ENCODE assay signal across 8 cellular contexts in the genomic region with DNA sequence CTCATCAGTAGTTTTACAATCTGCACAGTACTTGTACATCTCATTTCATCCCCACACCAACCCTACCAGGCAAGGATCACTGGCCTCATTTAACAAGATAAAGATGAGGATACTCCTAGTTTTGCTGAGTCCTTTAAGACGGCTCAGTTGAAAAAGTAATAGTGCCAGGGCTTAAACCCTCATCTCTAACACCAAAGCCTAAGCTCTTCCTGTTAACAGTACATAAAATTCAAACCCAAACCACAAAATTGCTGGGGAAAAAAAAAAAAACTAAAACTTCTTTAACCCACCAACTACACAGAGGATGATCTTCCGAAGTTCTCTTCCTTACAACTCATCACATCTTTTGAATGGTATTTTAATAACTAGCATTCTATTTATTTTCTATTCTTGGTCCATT. TPM values are rescaled to one million over a fixed set of nuclear protein-coding genes. Genes with fewer than 3 reads are reported as not detected.
A peak's percentile ranks its signal among the peaks of the same experiment; 100 is the strongest.
DNase-seq lines count a peak whose midpoint lies in the region; ATAC-seq, FAIRE-seq and TF ChIP-seq lines count a peak whose summit lies in the region.

No MANE protein-coding gene starts in this region.

- H4K20me1 ChIP-seq in GM12878 (ENCODE audit: control insufficient read depth, insufficient read depth), result 0 out of 2 replicates have a peak, but pooled peaks cover 3% of the 10 kb centered on the region

- H3K9ac ChIP-seq in GM12878 (ENCODE audit: control insufficient read depth, insufficient read depth, low read length), result peak overlapping the region; percentile 93

- CTCF ChIA-PET in GM12878 (lab: Yijun Ruan, JAX), result interaction anchor here (2.2 to 5.8 kb wide), 3 partner anchors 23 to 57 kb away, joined by 6 to 56 read pairs (median 24); a partner anchor contains a TSS

- FAIRE-seq in GM12878 (lab: Jason Lieb, UNC), result no peak

- RAD21 ChIA-PET in GM12878 (lab: Charles Lee; ENCODE audit: unreplicated experiment), result interaction anchor here (0.7 to 3.1 kb wide), 2 partner anchors 23 to 53 kb away, joined by 3 to 28 read pairs; a partner anchor contains a TSS

- H3K36me3 ChIP-seq in heart right ventricle (peaks cover 0 to 36% (median 0%) of the 10 kb centered on the region in 9 donors), GM12878 (ENCODE audit: control insufficient read depth in 2 of 2, insufficient read depth in 2 of 2, low read length in 1 of 2) (peaks cover 0 to 6% of the 10 kb centered on the region in 2 experiments; a peak in 1 of 4 replicates), lower lobe of right lung (peaks cover 29% of the 10 kb centered on the region), uterus (no peaks in the 10 kb centered on the region)

- H3K4me2 ChIP-seq in GM12878 (ENCODE audit: control insufficient read depth, insufficient read depth), result peak overlapping the region; percentile 95

- WGBS in heart right ventricle, 2 donors, result 49 to 50% methylated on average over 2 of the region's 2 CpGs
- WGBS in GM12878 (ENCODE audit: insufficient coverage, insufficient replicate concordance, low lambda C conversion rate, missing lambda C conversion rate), result 22% methylated on average over 2 of the region's 2 CpGs

- peaks cover 63% of the 10 kb centered on the region for H3K79me2 ChIP-seq in GM12878 (ENCODE audit: control insufficient read depth, insufficient read depth, low read length)

- H3K27me3 ChIP-seq in heart right ventricle (no peaks in the 10 kb centered on the region), GM12878 (replicated peaks in 1 of 2; ENCODE audit: control insufficient read depth in 2 of 2, insufficient read depth in 2 of 2, low read length in 1 of 2) (no peaks in the 10 kb centered on the region), lower lobe of right lung (ENCODE audit: low read depth) (no peaks in the 10 kb centered on the region), uterus (no peaks in the 10 kb centered on the region)

- no peak for TF ChIP-seq RAD21 in GM12878 (IDR thresholded peaks at IDR 0.05; ENCODE audit: insufficient read depth, low read depth, low read length)

- TF ChIP-seq POLR2A in GM12878 (IDR thresholded peaks at IDR 0.05; ENCODE audit: low read depth, low read length), result no peak
- TF ChIP-seq POLR2A in uterus (IDR thresholded peaks at IDR 0.05), result no peak

- H3K4me1 ChIP-seq in heart right ventricle, result peaks cover 0 to 61% (median 52%) of the 10 kb centered on the region in 9 donors
- peaks cover 16% of the 10 kb centered on the region for H3K4me1 ChIP-seq in GM12878 (ENCODE audit: control insufficient read depth, insufficient read depth, low read length)
- H3K4me1 ChIP-seq in lower lobe of right lung, result peaks cover 63% of the 10 kb centered on the region
- peaks cover 0 to 6% of the 10 kb centered on the region in 2 donors for H3K4me1 ChIP-seq in uterus

- intact Hi-C loops in heart right ventricle (cut with DNase I) (no loop called here), left ventricle myocardium superior (cut with micrococcal nuclease) (no loop called here), GM12878 (cut with micrococcal nuclease; ENCODE audit: unreplicated experiment) (loop anchor here (5.0 kb wide), 1 partner anchor 188 kb away; no protein-coding TSS in a partner anchor), lower lobe of right lung (cut with DNase I) (no loop called here), uterus (cut with DNase I; ENCODE audit: low total_unique reads) (no loop called here)

- TF ChIP-seq EP300 in GM12878 (IDR thresholded peaks at IDR 0.05; ENCODE audit: borderline replicate concordance in 1 of 2, control insufficient read depth in 1 of 2, low read depth in 2 of 2, low read length in 2 of 2), result no peak

- ATAC-seq in heart right ventricle, result no peak
- ATAC-seq in left ventricle myocardium superior, result no peak
- ATAC-seq in GM12878, result no peak
- no peak for ATAC-seq in lower lobe of right lung

- in situ Hi-C loops in GM12878 (cut with MboI), result no loop called here

- H3K27ac ChIP-seq in heart right ventricle (peak overlapping the region in 1 of 10 donors; percentile 94), GM12878 (ENCODE audit: control insufficient read depth, insufficient read depth) (peak overlapping the region; percentile 56), lower lobe of right lung (peak overlapping the region; percentile 93), uterus (peak overlapping the region in 1 of 2 donors; percentile 91)

- H3K9me3 ChIP-seq in heart right ventricle, result no peaks in the 10 kb centered on the region
- H3K9me3 ChIP-seq in GM12878 (replicated peaks; ENCODE audit: control insufficient read depth, insufficient read depth, low read length), result no peaks in the 10 kb centered on the region
- no peaks in the 10 kb centered on the region for H3K9me3 ChIP-seq in lower lobe of right lung
- no peaks in the 10 kb centered on the region for H3K9me3 ChIP-seq in uterus

- BruUV-seq in GM12878 (replicated peaks; lab: Mats Ljungman, UMichigan), result no TSS peak

- TF ChIP-seq CTCF in heart right ventricle (IDR thresholded peaks at IDR 0.05), result no peak
- TF ChIP-seq CTCF in GM12878 (IDR thresholded peaks at IDR 0.05 in 2 of 3, conservative IDR thresholded peaks at IDR 0.05 in 1 of 3; ENCODE audit: control insufficient read depth in 2 of 3, extremely low read depth in 1 of 3, insufficient read depth in 1 of 3, low read depth in 3 of 3, low read length in 3 of 3), result no peak
- no peak for TF ChIP-seq CTCF in lower lobe of right lung (IDR thresholded peaks at IDR 0.05)
- no peak for TF ChIP-seq CTCF in uterus (IDR thresholded peaks at IDR 0.05)

- DNase-seq in heart right ventricle (no peak), left ventricle myocardium superior (no peak), GM12878 (ENCODE audit: low read depth, low spot score) (no peak), lower lobe of right lung (no peak), uterus (no peak), activated gamma-delta T cell treated with Interleukin-2 at 50 U/mL for 16 hours (no peak), NCI-H510A (lab: John Stamatoyannopoulos, UW) (no peak), glomerular visceral epithelial cell (ENCODE audit: extremely low spot score) (no peak)

- peak overlapping the region in 9 of 10 donors; percentile 59 to 99 (median 85) for H3K4me3 ChIP-seq in heart right ventricle
- H3K4me3 ChIP-seq in GM12878, result peak overlapping the region; percentile 91
- peak overlapping the region; percentile 94 for H3K4me3 ChIP-seq in lower lobe of right lung
- peak overlapping the region; percentile 68 to 95 for H3K4me3 ChIP-seq in uterus

- no peak overlapping the region for H2AFZ ChIP-seq in GM12878 (ENCODE audit: control insufficient read depth, low read depth, low read length)

- SMC1A ChIA-PET in GM12878 (lab: Charles Lee; ENCODE audit: uncharacterized antibody, unreplicated experiment), result interaction anchor here (0.8 to 4.8 kb wide), 5 partner anchors 8 to 187 kb away, joined by 3 to 23 read pairs (median 9); a partner anchor contains a TSS

- POLR2A ChIA-PET in GM12878 (lab: Charles Lee), result interaction anchor here (1.1 to 3.4 kb wide), 4 partner anchors 11 to 33 kb away, joined by 3 to 45 read pairs (median 6); a partner anchor contains a TSS

RNA-seq across cellular contexts. Expression of a gene that starts 1.3 kb away (rescaled TPM):
- total RNA-seq in heart right ventricle (100 to 1,000 TPM in 4 of 10 donors, 10 to 100 TPM in 6; 67.5 to 118 (median 97.5) TPM), left ventricle myocardium superior (88.1 TPM), GM12878 (2014; rRNA removed) (45.4 and 60.3 TPM in 2 replicates), GM12878 (2014; rRNA removed; fragmentation: Illumina TruSeq; extraction: Trizol) (52.7 and 54.7 TPM in 2 replicates), GM12878 (2021) (77.3 and 81.3 TPM in 2 replicates), lower lobe of right lung (114 TPM), uterus (100 to 1,000 TPM in 2 of 4 donors, 10 to 100 TPM in 2; 38.2 to 232 (median 93.6) TPM)
- polyA plus RNA-seq in heart right ventricle (10 to 100 TPM; 29.4 to 46.7 TPM), GM12878 (2011; rRNA removed) (85.0 and 101 TPM in 2 replicates), GM12878 (2014; fragmentation: Illumina TruSeq; extraction: Trizol) (54.8 and 55.6 TPM in 2 replicates), GM12878 (2014; fragmentation: Nextera tagmentation; extraction: Ambion mirVana) (10 to 100 TPM; 69.4 to 81.1 TPM), GM12878 (2014; rRNA removed) (29.3 and 33.2 TPM in 2 replicates), GM12878 (2016; fragmentation: Nextera tagmentation; extraction: Ambion mirVana) (10 to 100 TPM; 58.0 to 62.2 TPM)
- 36.4 and 40.0 TPM in 2 replicates for total RNA-seq in GM12878 (2013; cell fraction: nucleolus; rRNA removed)
- 31.2 TPM for polyA plus RNA-seq in GM12878 (2011; ENCODE audit: low read depth)
- polyA plus RNA-seq in GM12878 (2011; cell fraction: cytosol; rRNA removed), result 21.4 and 21.6 TPM in 2 replicates
- 17.8 and 20.3 TPM in 2 replicates for polyA plus RNA-seq in GM12878 (2011; cell fraction: nucleus; rRNA removed)
- 32.0 and 39.5 TPM in 2 replicates for polyA plus RNA-seq in GM12878 (2012)
- 40.6 and 76.1 TPM in 2 replicates for polyA minus RNA-seq in GM12878 (2011; rRNA and poly(A)+ RNA removed)
- 18.6 and 25.1 TPM in 2 replicates for polyA minus RNA-seq in GM12878 (2011; cell fraction: cytosol; rRNA and poly(A)+ RNA removed)
- 10.0 and 14.1 TPM in 2 replicates for polyA minus RNA-seq in GM12878 (2011; cell fraction: nucleus; rRNA and poly(A)+ RNA removed)

RNA-seq across cellular contexts. Expression of a gene that starts 22.5 kb away (rescaled TPM):
- total RNA-seq in heart right ventricle (1 to 10 TPM; 3.5 to 6.5 (median 4.6) TPM), left ventricle myocardium superior (6.6 TPM), GM12878 (2014; rRNA removed) (18.9 and 19.4 TPM in 2 replicates), GM12878 (2014; rRNA removed; fragmentation: Illumina TruSeq; extraction: Trizol) (8.1 and 8.7 TPM in 2 replicates), GM12878 (2021) (20.0 and 21.4 TPM in 2 replicates), lower lobe of right lung (13.4 TPM), uterus (10 to 100 TPM in 3 of 4 donors, 1 to 10 TPM in 1; 5.4 to 15.9 (median 12.7) TPM)
- polyA plus RNA-seq in heart right ventricle (1 to 10 TPM; 2.6 to 6.1 TPM), GM12878 (2011; rRNA removed) (3.5 and 5.6 TPM in 2 replicates), GM12878 (2014; fragmentation: Illumina TruSeq; extraction: Trizol) (4.7 and 8.6 TPM in 2 replicates), GM12878 (2014; fragmentation: Nextera tagmentation; extraction: Ambion mirVana) (1 to 10 TPM; 1.9 to 4.5 TPM), GM12878 (2014; rRNA removed) (16.7 and 17.4 TPM in 2 replicates), GM12878 (2016; fragmentation: Nextera tagmentation; extraction: Ambion mirVana) (10 to 100 TPM; 15.2 to 18.8 TPM)
- 14.2 and 15.7 TPM in 2 replicates for total RNA-seq in GM12878 (2013; cell fraction: nucleolus; rRNA removed)
- 5.0 TPM for polyA plus RNA-seq in GM12878 (2011; ENCODE audit: low read depth)
- polyA plus RNA-seq in GM12878 (2011; cell fraction: cytosol; rRNA removed), result 6.1 and 8.6 TPM in 2 replicates
- 40.7 and 42.7 TPM in 2 replicates for polyA plus RNA-seq in GM12878 (2011; cell fraction: nucleus; rRNA removed)
- polyA plus RNA-seq in GM12878 (2012), result 7.3 and 9.9 TPM in 2 replicates
- polyA minus RNA-seq in GM12878 (2011; rRNA and poly(A)+ RNA removed), result 4.2 and 6.1 TPM in 2 replicates
- 2.7 and 2.9 TPM in 2 replicates for polyA minus RNA-seq in GM12878 (2011; cell fraction: cytosol; rRNA and poly(A)+ RNA removed)
- 8.0 and 12.7 TPM in 2 replicates for polyA minus RNA-seq in GM12878 (2011; cell fraction: nucleus; rRNA and poly(A)+ RNA removed)

RNA-seq across cellular contexts. Expression of a gene that starts 36.4 kb away (rescaled TPM):
- total RNA-seq in heart right ventricle, result 10 to 100 TPM; 14.1 to 22.9 (median 17.5) TPM
- 10 to 100 TPM; 20.6 to 27.0 TPM for polyA plus RNA-seq in heart right ventricle
- total RNA-seq in left ventricle myocardium superior, result 16.3 TPM
- total RNA-seq in GM12878 (2013; cell fraction: nucleolus; rRNA removed), result 10.6 and 10.7 TPM in 2 replicates
- total RNA-seq in GM12878 (2014; rRNA removed), result 13.7 and 14.6 TPM in 2 replicates
- total RNA-seq in GM12878 (2014; rRNA removed; fragmentation: Illumina TruSeq; extraction: Trizol), result 12.1 and 12.6 TPM in 2 replicates
- 20.4 and 20.5 TPM in 2 replicates for total RNA-seq in GM12878 (2021)
- 6.9 TPM for polyA plus RNA-seq in GM12878 (2011; ENCODE audit: low read depth)
- polyA plus RNA-seq in GM12878 (2011; rRNA removed), result 11.7 and 17.5 TPM in 2 replicates
- 22.9 and 28.1 TPM in 2 replicates for polyA plus RNA-seq in GM12878 (2011; cell fraction: cytosol; rRNA removed)
- polyA plus RNA-seq in GM12878 (2011; cell fraction: nucleus; rRNA removed), result 16.8 and 18.6 TPM in 2 replicates
- 13.4 and 14.1 TPM in 2 replicates for polyA plus RNA-seq in GM12878 (2012)
- polyA plus RNA-seq in GM12878 (2014; fragmentation: Illumina TruSeq; extraction: Trizol), result 5.7 and 12.2 TPM in 2 replicates
- polyA plus RNA-seq in GM12878 (2014; fragmentation: Nextera tagmentation; extraction: Ambion mirVana), result 1 to 10 TPM; 4.5 to 8.0 TPM
- 20.3 and 24.5 TPM in 2 replicates for polyA plus RNA-seq in GM12878 (2014; rRNA removed)
- 10 to 100 TPM; 26.8 to 30.8 TPM for polyA plus RNA-seq in GM12878 (2016; fragmentation: Nextera tagmentation; extraction: Ambion mirVana)
- 10.3 and 17.0 TPM in 2 replicates for polyA minus RNA-seq in GM12878 (2011; rRNA and poly(A)+ RNA removed)
- polyA minus RNA-seq in GM12878 (2011; cell fraction: cytosol; rRNA and poly(A)+ RNA removed), result 5.7 and 10.8 TPM in 2 replicates
- polyA minus RNA-seq in GM12878 (2011; cell fraction: nucleus; rRNA and poly(A)+ RNA removed), result 4.4 and 7.7 TPM in 2 replicates
- total RNA-seq in lower lobe of right lung, result 9.7 TPM
- total RNA-seq in uterus, result 10 to 100 TPM in 2 of 4 donors, 1 to 10 TPM in 2; 3.5 to 14.0 (median 8.5) TPM
